ENCODE assay signal across 1 cellular context in genomic region chr5:134904621-134905245, GRCh38.
TF ChIP-seq lines count a peak whose summit lies in the region.

Gene PCBD2, plus strand, starts transcription at chr5:134905131. Its CDS starts 9 bp downstream, at chr5:134905140.

TF ChIP-seq in A549, 52 proteins besides CTCF, POLR2A, EP300 and RAD21 (continued from another document):
- TF ChIP-seq MAX (IDR thresholded peaks at IDR 0.05) (peak; percentile 94), HEYL (CRISPR knock-in tag; IDR thresholded peaks at IDR 0.05) (no peak), RFX5 (IDR thresholded peaks at IDR 0.05) (peak; percentile 47; the same call in 1 of the 2 replicates), USF2 (IDR thresholded peaks at IDR 0.05) (no peak), BHLHE40 (IDR thresholded peaks at IDR 0.05; ENCODE audit: low read depth, low read length) (no peak), HOXB13 (CRISPR knock-in tag; IDR thresholded peaks at IDR 0.05; ENCODE audit: low read depth) (no peak), FOXS1 (CRISPR knock-in tag; IDR thresholded peaks at IDR 0.05) (no peak), TFCP2L1 (CRISPR knock-in tag; IDR thresholded peaks at IDR 0.05) (no peak), HES2 (IDR thresholded peaks at IDR 0.05) (no peak), KDM1A (IDR thresholded peaks at IDR 0.05; ENCODE audit: low read depth) (no peak), ZNF302 (CRISPR knock-in tag; IDR thresholded peaks at IDR 0.05) (no peak), MAZ (IDR thresholded peaks at IDR 0.05; ENCODE audit: borderline replicate concordance, low read depth, low read length) (0 out of 2 replicates have a peak, but pooled peaks have one; percentile 21)
